ENCODE assay signal across 11 cellular contexts in the genomic region with DNA sequence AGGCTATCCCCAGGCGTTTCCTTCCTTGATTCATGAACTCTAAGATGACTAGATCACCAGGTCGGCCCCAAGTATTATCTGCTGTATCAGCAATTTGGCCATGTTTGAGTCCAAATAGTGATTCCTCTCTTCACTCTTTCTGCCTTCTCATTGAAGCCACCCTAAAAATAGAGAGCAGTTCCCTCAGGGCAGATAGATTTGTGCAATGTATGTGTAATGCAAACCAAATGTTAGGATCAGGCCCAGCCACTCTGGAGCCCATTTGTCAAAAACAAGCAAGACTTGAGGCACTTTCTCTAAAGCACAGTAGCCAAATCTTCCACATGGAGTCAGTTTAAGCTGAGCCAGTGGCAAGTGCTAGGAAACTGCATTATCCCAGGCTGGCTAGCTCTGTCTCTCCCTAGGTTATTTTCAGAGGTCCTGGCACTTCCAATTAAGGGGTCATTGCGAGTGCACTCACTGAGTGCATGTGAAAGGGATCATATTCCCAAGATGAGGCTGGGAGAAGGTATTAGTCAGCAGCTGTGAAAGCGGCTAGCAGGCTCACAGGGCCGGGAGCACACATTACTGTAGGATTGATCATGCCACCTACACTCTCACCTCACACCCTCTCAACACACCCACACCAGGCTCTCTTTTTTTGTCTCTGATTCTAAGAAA.
DNase-seq lines count a peak whose midpoint lies in the region; ATAC-seq and TF ChIP-seq lines count a peak whose summit lies in the region.
"Had no signal": no experiment of that assay in that cellular context is flagged by ENCODE, and none has a peak within 500 bp of the region (broad histone marks: within the 10 kb centered on the region; RNA-seq: fewer than 3 reads in every experiment).

No MANE protein-coding gene starts in this region.

- DNase-seq in A172 (ENCODE audit: low spot score) (peak; percentile 51), HK-2 (ENCODE audit: unreplicated experiment) (peak; percentile 57), astrocyte of the spinal cord (ENCODE audit: low read depth, low spot score) (peak; percentile 61), iPS-NIHi7 (ENCODE audit: extremely low spot score) (peak; percentile 44), sigmoid colon (no peak), aorta (no peak)
- DNase-seq in activated T-helper 2 cell treated with anti-CD3 and anti-CD28 coated beads, Interferon-gamma antibody, Interleukin-2, Interleukin-4, amounts not matched to agents 10 μg/mL and 5 μg/mL and 100 μg/mL, durations not matched to agents 14 hours and 24 hours and 36 hours (ENCODE audit: low spot score), result no peak
- no peak for DNase-seq in activated CD8-positive, alpha-beta memory T cell treated with anti-CD3 and anti-CD28 coated beads for 24 hours
- DNase-seq: activated naive CD8-positive, alpha-beta T cell treated with anti-CD3 and anti-CD28 coated beads, Interleukin-2, amount 50 U/mL, for 24 hours; CD4-positive, CD25-positive, alpha-beta regulatory T cell had no signal

- H3K27me3 Mint-ChIP-seq in activated T-helper 2 cell treated with anti-CD3 and anti-CD28 coated beads, Interferon-gamma antibody, Interleukin-2, Interleukin-4, amounts not matched to agents 10 μg/mL and 5 μg/mL and 100 μg/mL, durations not matched to agents 14 hours and 24 hours and 36 hours (ENCODE audit: low read depth), result no peaks in the 10 kb centered on the region

- no peaks in the 10 kb centered on the region for H3K36me3 Mint-ChIP-seq in activated T-helper 2 cell treated with anti-CD3 and anti-CD28 coated beads, Interferon-gamma antibody, Interleukin-2, Interleukin-4, amounts not matched to agents 10 μg/mL and 5 μg/mL and 100 μg/mL, durations not matched to agents 14 hours and 24 hours and 36 hours (ENCODE audit: low read depth)
- H3K36me3 Mint-ChIP-seq: CD4-positive, CD25-positive, alpha-beta regulatory T cell had no signal

- no peaks in the 10 kb centered on the region for H3K4me1 ChIP-seq in sigmoid colon
- H3K4me1 ChIP-seq in aorta (ENCODE audit: control insufficient read depth in 1 of 2, insufficient read depth in 2 of 2, low read length in 2 of 2), result no peaks in the 10 kb centered on the region

- H3K27me3 ChIP-seq in sigmoid colon, result no peaks in the 10 kb centered on the region
- H3K27me3 ChIP-seq in aorta (ENCODE audit: control insufficient read depth in 1 of 2, insufficient read depth in 2 of 2, low read length in 1 of 2), result no peaks in the 10 kb centered on the region

- H3K4me3 Mint-ChIP-seq in activated T-helper 2 cell treated with anti-CD3 and anti-CD28 coated beads, Interferon-gamma antibody, Interleukin-2, Interleukin-4, amounts not matched to agents 10 μg/mL and 5 μg/mL and 100 μg/mL, durations not matched to agents 14 hours and 24 hours and 36 hours (ENCODE audit: low read depth), result no peak overlapping the region
- H3K4me3 Mint-ChIP-seq: activated naive CD8-positive, alpha-beta T cell treated with anti-CD3 and anti-CD28 coated beads, Interleukin-2, amount 50 U/mL, for 24 hours; CD4-positive, CD25-positive, alpha-beta regulatory T cell; T-helper 1 cell treated with Interleukin-12 subunit alpha and Interleukin-12 subunit beta and Interleukin-4 antibody, amounts not matched to agents 30 μg/mL and 1 μg/mL, for 36 hours had no signal

- 63 to 81% methylated on average over 5 of the region's 5 CpGs for WGBS in sigmoid colon, 2 donors
- WGBS in aorta, 2 donors, result 75 to 76% methylated on average over 5 of the region's 5 CpGs

- intact Hi-C loops in sigmoid colon (cut with DNase I) (no loop called here), aorta (cut with DNase I) (no loop called here)
- intact Hi-C loops in activated T-helper 2 cell treated with anti-CD3 and anti-CD28 coated beads, Interferon-gamma antibody, Interleukin-2, Interleukin-4, amounts not matched to agents 10 μg/mL and 5 μg/mL and 100 μg/mL, durations not matched to agents 14 hours and 24 hours and 36 hours (cut with micrococcal nuclease), result no loop called here

- H3K27ac Mint-ChIP-seq in activated T-helper 2 cell treated with anti-CD3 and anti-CD28 coated beads, Interferon-gamma antibody, Interleukin-2, Interleukin-4, amounts not matched to agents 10 μg/mL and 5 μg/mL and 100 μg/mL, durations not matched to agents 14 hours and 24 hours and 36 hours, result no peak overlapping the region
- H3K27ac Mint-ChIP-seq: activated naive CD8-positive, alpha-beta T cell treated with anti-CD3 and anti-CD28 coated beads, Interleukin-2, amount 50 U/mL, for 24 hours; CD4-positive, CD25-positive, alpha-beta regulatory T cell; T-helper 1 cell treated with Interleukin-12 subunit alpha and Interleukin-12 subunit beta and Interleukin-4 antibody, amounts not matched to agents 30 μg/mL and 1 μg/mL, for 36 hours had no signal

- no peak for TF ChIP-seq EP300 in sigmoid colon (IDR thresholded peaks at IDR 0.05)

- in situ Hi-C loops in astrocyte of the spinal cord (cut with HindIII; ENCODE audit: low sequenced_read_pairs), result no loop called here

- no peaks in the 10 kb centered on the region for H3K4me1 Mint-ChIP-seq in activated T-helper 2 cell treated with anti-CD3 and anti-CD28 coated beads, Interferon-gamma antibody, Interleukin-2, Interleukin-4, amounts not matched to agents 10 μg/mL and 5 μg/mL and 100 μg/mL, durations not matched to agents 14 hours and 24 hours and 36 hours (ENCODE audit: low read depth)
- H3K4me1 Mint-ChIP-seq: activated naive CD8-positive, alpha-beta T cell treated with anti-CD3 and anti-CD28 coated beads, Interleukin-2, amount 50 U/mL, for 24 hours; CD4-positive, CD25-positive, alpha-beta regulatory T cell had no signal

- TF ChIP-seq POLR2A in sigmoid colon (IDR thresholded peaks at IDR 0.05), result no peak

- H3K9me3 Mint-ChIP-seq in activated T-helper 2 cell treated with anti-CD3 and anti-CD28 coated beads, Interferon-gamma antibody, Interleukin-2, Interleukin-4, amounts not matched to agents 10 μg/mL and 5 μg/mL and 100 μg/mL, durations not matched to agents 14 hours and 24 hours and 36 hours, result no peaks in the 10 kb centered on the region
- H3K9me3 Mint-ChIP-seq: T-helper 1 cell treated with Interleukin-12 subunit alpha and Interleukin-12 subunit beta and Interleukin-4 antibody, amounts not matched to agents 30 μg/mL and 1 μg/mL, for 36 hours had no signal

- H3K27ac ChIP-seq in sigmoid colon, result no peak overlapping the region
- H3K27ac ChIP-seq in aorta (ENCODE audit: low read depth in 1 of 2, low read length in 2 of 2), result no peak overlapping the region

- ATAC-seq in aorta (ENCODE audit: low FRiP score), result no peak
- ATAC-seq: activated naive CD8-positive, alpha-beta T cell treated with anti-CD3 and anti-CD28 coated beads, Interleukin-2, amount 50 U/mL, for 24 hours had no signal

- no peak for TF ChIP-seq CTCF in astrocyte of the spinal cord (IDR thresholded peaks at IDR 0.05; ENCODE audit: low read depth, low read length)
- TF ChIP-seq CTCF in sigmoid colon (IDR thresholded peaks at IDR 0.05), result no peak

- no peaks in the 10 kb centered on the region for H3K36me3 ChIP-seq in sigmoid colon
- no peaks in the 10 kb centered on the region for H3K36me3 ChIP-seq in aorta (ENCODE audit: control insufficient read depth in 1 of 2, insufficient read depth in 2 of 2, low read length in 1 of 2)

- H3K9me3 ChIP-seq in sigmoid colon (peaks cover 0 to 2% (median 0%) of the 10 kb centered on the region in 4 donors), aorta (ENCODE audit: control insufficient read depth, low read length) (no peaks in the 10 kb centered on the region)

- H3K4me3 ChIP-seq in astrocyte of the spinal cord (ENCODE audit: low read depth, low read length) (no peak overlapping the region), sigmoid colon (no peak overlapping the region), aorta (ENCODE audit: low read length in 2 of 2) (no peak overlapping the region)

Comparison
In these comparisons a context has a peak if more than half of its experiments do, and no peak if none do; other contexts are left out.
1. DNase-seq: peak in A172 (single experiment), HK-2 (single experiment), astrocyte of the spinal cord (single experiment) and iPS-NIHi7 (single experiment); none in sigmoid colon (single experiment), aorta (0 of 2), activated T-helper 2 cell treated with anti-CD3 and anti-CD28 coated beads, Interferon-gamma antibody, Interleukin-2, Interleukin-4, amounts not matched to agents 10 μg/mL and 5 μg/mL and 100 μg/mL, durations not matched to agents 14 hours and 24 hours and 36 hours (single experiment) and activated CD8-positive, alpha-beta memory T cell treated with anti-CD3 and anti-CD28 coated beads for 24 hours (single experiment).